ENCODE assay signal across 8 cellular contexts in genomic region chr22:45317551-45318167, GRCh38. TPM values are rescaled to one million over a fixed set of nuclear protein-coding genes. Genes with fewer than 3 reads are reported as not detected.
A peak's percentile ranks its signal among the peaks of the same experiment; 100 is the strongest.
DNase-seq lines count a peak whose midpoint lies in the region; ATAC-seq and TF ChIP-seq lines count a peak whose summit lies in the region.

No MANE protein-coding gene starts in this region.

- ATAC-seq in activated T-helper 17 cell treated with anti-CD3 and anti-CD28 coated beads, Interleukin-2, amount 50 U/mL, for 72 hours (replicated peaks) = no peak
- ATAC-seq in gastrocnemius medialis = peak; percentile 37 to 67

- H3K27me3 Mint-ChIP-seq in activated T-helper 17 cell treated with anti-CD3 and anti-CD28 coated beads, Interleukin-2, amount 50 U/mL, for 72 hours = no peaks in the 10 kb centered on the region

- no peaks in the 10 kb centered on the region for H3K9me3 Mint-ChIP-seq in activated T-helper 17 cell treated with anti-CD3 and anti-CD28 coated beads, Interleukin-2, amount 50 U/mL, for 72 hours

- intact Hi-C loops in gastrocnemius medialis (cut with DNase I; ENCODE audit: low total_unique reads) = loop anchor here (1.0 kb wide), 1 partner anchor 12 kb away; no protein-coding TSS in a partner anchor

- H3K27ac Mint-ChIP-seq in activated T-helper 17 cell treated with anti-CD3 and anti-CD28 coated beads, Interleukin-2, amount 50 U/mL, for 72 hours = peak overlapping the region; percentile 98

- H3K36me3 Mint-ChIP-seq in activated T-helper 17 cell treated with anti-CD3 and anti-CD28 coated beads, Interleukin-2, amount 50 U/mL, for 72 hours (ENCODE audit: low read depth) = peaks cover 38% of the 10 kb centered on the region

- in situ Hi-C loops in gastrocnemius medialis (cut with MboI; ENCODE audit: low sequenced_read_pairs in 4 of 4) = no loop called here

- H3K4me1 Mint-ChIP-seq in activated T-helper 17 cell treated with anti-CD3 and anti-CD28 coated beads, Interleukin-2, amount 50 U/mL, for 72 hours = peaks cover 41% of the 10 kb centered on the region

- H3K36me3 ChIP-seq in cardiac muscle cell (no peaks in the 10 kb centered on the region), gastrocnemius medialis (no peaks in the 10 kb centered on the region)

- peak in 1 of 2 donors; percentile 40 for TF ChIP-seq POLR2A in gastrocnemius medialis (IDR thresholded peaks at IDR 0.05)

- H3K4me1 ChIP-seq in cardiac muscle cell (ENCODE audit: low read depth) = peaks cover 57% of the 10 kb centered on the region
- H3K4me1 ChIP-seq in gastrocnemius medialis = peaks cover 37 to 61% of the 10 kb centered on the region in 2 donors

- H3K27me3 ChIP-seq in cardiac muscle cell = no peaks in the 10 kb centered on the region
- no peaks in the 10 kb centered on the region for H3K27me3 ChIP-seq in gastrocnemius medialis

- no peaks in the 10 kb centered on the region for H3K9me3 ChIP-seq in cardiac muscle cell (ENCODE audit: low read depth)
- H3K9me3 ChIP-seq in gastrocnemius medialis = no peaks in the 10 kb centered on the region

- peak overlapping the region; percentile 80 for H3K4me3 Mint-ChIP-seq in activated T-helper 17 cell treated with anti-CD3 and anti-CD28 coated beads, Interleukin-2, amount 50 U/mL, for 72 hours

- H3K27ac ChIP-seq in cardiac muscle cell = peak overlapping the region; percentile 82
- peak overlapping the region; percentile 84 to 91 (median 88) for H3K27ac ChIP-seq in gastrocnemius medialis

- H3K4me3 ChIP-seq in cardiac muscle cell (no peak overlapping the region), gastrocnemius medialis (peak overlapping the region in 1 of 4 donors; percentile 0)

- TF ChIP-seq CTCF in cardiac muscle cell (IDR thresholded peaks at IDR 0.05; ENCODE audit: low read depth, low read length) (peak; percentile 28), gastrocnemius medialis (IDR thresholded peaks at IDR 0.05 in 4 of 5, conservative IDR thresholded peaks at IDR 0.05 in 1 of 5) (peak; percentile 45 to 72 (median 50))

- DNase-seq in AG20443 (ENCODE audit: low spot score) (peak; percentile 72), HS-27A (ENCODE audit: low read depth) (peak; percentile 36), cardiac muscle cell (ENCODE audit: low read depth in 1 of 2, low spot score in 1 of 2) (peak in 1 of 2 donors; percentile 64), gastrocnemius medialis (peak in 1 of 2 donors; percentile 73), NCI-H82 (lab: John Stamatoyannopoulos, UW) (no peak), kidney glomerular epithelial cell (lab: John Stamatoyannopoulos, UW) (no peak), NCI-H187 treated with DMSO at 0.1 percent for 48 hours (lab: John Stamatoyannopoulos, UW) (no peak)

RNA-seq across cellular contexts. Expression of gene FAM118A, which starts 7.9 kb away (rescaled TPM):
- total RNA-seq in activated T-helper 17 cell treated with anti-CD3 and anti-CD28 coated beads, Interleukin-2, amount 50 U/mL, for 72 hours = 10 to 100 TPM; 64.3 to 99.4 TPM
- total RNA-seq in cardiac muscle cell = 104 and 240 TPM in 2 replicates
- 227 and 323 TPM in 2 replicates for polyA plus RNA-seq in cardiac muscle cell
- total RNA-seq in gastrocnemius medialis = 10 to 100 TPM in 3 of 4 donors, 1 to 10 TPM in 1; 4.1 to 30.0 (median 24.2) TPM

RNA-seq across cellular contexts. Expression of gene UPK3A, which starts 32.9 kb away (rescaled TPM):
- not detected for total RNA-seq in activated T-helper 17 cell treated with anti-CD3 and anti-CD28 coated beads, Interleukin-2, amount 50 U/mL, for 72 hours
- 0.21 TPM in 1 of 2 replicates, not detected in the other for total RNA-seq in cardiac muscle cell
- 0.45 TPM in 1 of 2 replicates, not detected in the other for polyA plus RNA-seq in cardiac muscle cell
- 1 to 10 TPM in 2 of 4 donors, under 1 TPM in 2; 0.70 to 6.4 (median 2.1) TPM for total RNA-seq in gastrocnemius medialis

Comparison
In these comparisons a context has a peak if more than half of its experiments do, and no peak if none do; other contexts are left out.
1. DNase-seq: peak in AG20443 (single experiment) and HS-27A (single experiment); none in NCI-H82 (single experiment), kidney glomerular epithelial cell (single experiment) and NCI-H187 treated with DMSO at 0.1 percent for 48 hours (single experiment).